In the genomic region with DNA sequence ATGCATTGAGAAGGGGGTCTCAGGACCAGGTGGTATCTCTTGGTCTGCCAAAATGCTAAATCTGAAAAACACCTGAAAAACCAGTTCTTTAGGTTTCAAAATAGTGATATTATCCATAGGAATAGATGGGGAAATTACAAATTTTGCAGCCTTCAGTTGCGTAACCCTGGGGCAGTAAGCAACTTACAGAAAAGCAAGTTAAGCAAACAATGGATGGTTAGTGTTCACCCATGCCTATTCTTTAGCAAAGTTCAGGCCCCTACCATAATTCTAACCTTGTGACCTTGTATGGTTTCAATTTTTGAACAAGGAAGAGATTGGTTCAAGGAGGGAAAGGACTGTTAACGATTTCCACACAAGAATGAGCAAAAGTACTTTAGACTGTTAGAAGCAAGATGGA, we compare ENCODE assay signal across 1 cellular context.
TF ChIP-seq lines count a peak whose summit lies in the region.

No MANE protein-coding gene starts in this region.

TF ChIP-seq in HepG2, 621 proteins besides CTCF, POLR2A, EP300 and RAD21 (continues in another document):
- TF ChIP-seq SOX13 (IDR thresholded peaks at IDR 0.05) (no peak), SOX13 (CRISPR knock-in tag; conservative IDR thresholded peaks at IDR 0.05 in 1 of 2, IDR thresholded peaks at IDR 0.05 in 1 of 2) (peak in 1 of 2 experiments; percentile 70; a peak in 2 of 4 replicates), ZMYM4 (CRISPR knock-in tag; IDR thresholded peaks at IDR 0.05) (peak; percentile 34; the same call in 1 of the 2 replicates), ZNF264 (CRISPR knock-in tag; IDR thresholded peaks at IDR 0.05) (0 out of 2 replicates have a peak, but pooled peaks have one; percentile 57), ZNF331 (CRISPR knock-in tag; IDR thresholded peaks at IDR 0.05) (0 out of 2 replicates have a peak, but pooled peaks have one; percentile 20), POGZ (CRISPR knock-in tag; IDR thresholded peaks at IDR 0.05) (peak; percentile 63), TCF7L2 (IDR thresholded peaks at IDR 0.05; ENCODE audit: low read depth, low read length) (no peak), GABPA (IDR thresholded peaks at IDR 0.05; ENCODE audit: low read depth, low read length) (no peak), GABPA (CRISPR knock-in tag; IDR thresholded peaks at IDR 0.05; ENCODE audit: low read depth) (no peak), EHMT2 (IDR thresholded peaks at IDR 0.05; ENCODE audit: borderline replicate concordance, low read depth, low read length) (0 out of 2 replicates have a peak, but pooled peaks have one; percentile 22), CEBPG (CRISPR knock-in tag; IDR thresholded peaks at IDR 0.05) (peak; percentile 89), ZNF333 (CRISPR knock-in tag; IDR thresholded peaks at IDR 0.05; ENCODE audit: borderline replicate concordance) (no peak), NFKBIZ (CRISPR knock-in tag; IDR thresholded peaks at IDR 0.05) (no peak), CEBPB (IDR thresholded peaks at IDR 0.05; ENCODE audit: borderline replicate concordance, low read depth, low read length) (peak; percentile 95), KLF16 (CRISPR knock-in tag; IDR thresholded peaks at IDR 0.05) (no peak), ZNF567 (CRISPR knock-in tag; IDR thresholded peaks at IDR 0.05; ENCODE audit: borderline replicate concordance) (no peak), MBNL3 (CRISPR knock-in tag; conservative IDR thresholded peaks at IDR 0.05) (no peak), SOX5 (CRISPR knock-in tag; IDR thresholded peaks at IDR 0.05; ENCODE audit: borderline replicate concordance) (peak; percentile 34; the same call in 1 of the 2 replicates), ADNP (CRISPR knock-in tag; IDR thresholded peaks at IDR 0.05) (no peak), HNRNPK (IDR thresholded peaks at IDR 0.05; ENCODE audit: low read depth, low read length, poor library complexity, severe bottlenecking) (no peak), PTBP1 (IDR thresholded peaks at IDR 0.05; ENCODE audit: low read depth, low read length, poor library complexity, severe bottlenecking) (no peak), SOX6 (IDR thresholded peaks at IDR 0.05) (no peak), SOX6 (CRISPR knock-in tag; IDR thresholded peaks at IDR 0.05) (peak; percentile 74), RARA (CRISPR knock-in tag; IDR thresholded peaks at IDR 0.05) (0 out of 2 replicates have a peak, but pooled peaks have one; percentile 45), GATAD2A (CRISPR knock-in tag; IDR thresholded peaks at IDR 0.05) (peak; percentile 39; the same call in 1 of the 2 replicates), SSRP1 (CRISPR knock-in tag; IDR thresholded peaks at IDR 0.05) (no peak), MTA1 (CRISPR knock-in tag; IDR thresholded peaks at IDR 0.05; ENCODE audit: borderline replicate concordance) (no peak), SIN3B (IDR thresholded peaks at IDR 0.05; ENCODE audit: low read length) (no peak)
- TF ChIP-seq, protein P1, sequence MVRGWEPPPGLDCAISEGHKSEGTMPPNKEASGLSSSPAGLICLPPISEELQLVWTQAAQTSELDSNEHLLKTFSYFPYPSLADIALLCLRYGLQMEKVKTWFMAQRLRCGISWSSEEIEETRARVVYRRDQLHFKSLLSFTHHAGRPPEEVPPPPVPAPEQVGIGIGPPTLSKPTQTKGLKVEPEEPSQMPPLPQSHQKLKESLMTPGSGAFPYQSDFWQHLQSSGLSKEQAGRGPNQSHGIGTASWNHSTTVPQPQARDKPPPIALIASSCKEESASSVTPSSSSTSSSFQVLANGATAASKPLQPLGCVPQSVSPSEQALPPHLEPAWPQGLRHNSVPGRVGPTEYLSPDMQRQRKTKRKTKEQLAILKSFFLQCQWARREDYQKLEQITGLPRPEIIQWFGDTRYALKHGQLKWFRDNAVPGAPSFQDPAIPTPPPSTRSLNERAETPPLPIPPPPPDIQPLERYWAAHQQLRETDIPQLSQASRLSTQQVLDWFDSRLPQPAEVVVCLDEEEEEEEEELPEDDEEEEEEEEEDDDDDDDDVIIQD (CRISPR knock-in tag; IDR thresholded peaks at IDR 0.05; ENCODE audit: low read depth), result peak; percentile 43; the same call in 1 of the 2 replicates
- TF ChIP-seq, protein P2, sequence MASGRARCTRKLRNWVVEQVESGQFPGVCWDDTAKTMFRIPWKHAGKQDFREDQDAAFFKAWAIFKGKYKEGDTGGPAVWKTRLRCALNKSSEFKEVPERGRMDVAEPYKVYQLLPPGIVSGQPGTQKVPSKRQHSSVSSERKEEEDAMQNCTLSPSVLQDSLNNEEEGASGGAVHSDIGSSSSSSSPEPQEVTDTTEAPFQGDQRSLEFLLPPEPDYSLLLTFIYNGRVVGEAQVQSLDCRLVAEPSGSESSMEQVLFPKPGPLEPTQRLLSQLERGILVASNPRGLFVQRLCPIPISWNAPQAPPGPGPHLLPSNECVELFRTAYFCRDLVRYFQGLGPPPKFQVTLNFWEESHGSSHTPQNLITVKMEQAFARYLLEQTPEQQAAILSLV (CRISPR knock-in tag; IDR thresholded peaks at IDR 0.05; ENCODE audit: borderline replicate concordance), result no peak
- TF ChIP-seq, protein P3, sequence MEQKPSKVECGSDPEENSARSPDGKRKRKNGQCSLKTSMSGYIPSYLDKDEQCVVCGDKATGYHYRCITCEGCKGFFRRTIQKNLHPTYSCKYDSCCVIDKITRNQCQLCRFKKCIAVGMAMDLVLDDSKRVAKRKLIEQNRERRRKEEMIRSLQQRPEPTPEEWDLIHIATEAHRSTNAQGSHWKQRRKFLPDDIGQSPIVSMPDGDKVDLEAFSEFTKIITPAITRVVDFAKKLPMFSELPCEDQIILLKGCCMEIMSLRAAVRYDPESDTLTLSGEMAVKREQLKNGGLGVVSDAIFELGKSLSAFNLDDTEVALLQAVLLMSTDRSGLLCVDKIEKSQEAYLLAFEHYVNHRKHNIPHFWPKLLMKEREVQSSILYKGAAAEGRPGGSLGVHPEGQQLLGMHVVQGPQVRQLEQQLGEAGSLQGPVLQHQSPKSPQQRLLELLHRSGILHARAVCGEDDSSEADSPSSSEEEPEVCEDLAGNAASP (CRISPR knock-in tag; IDR thresholded peaks at IDR 0.05; ENCODE audit: borderline replicate concordance), result no peak
- TF ChIP-seq, protein P4, sequence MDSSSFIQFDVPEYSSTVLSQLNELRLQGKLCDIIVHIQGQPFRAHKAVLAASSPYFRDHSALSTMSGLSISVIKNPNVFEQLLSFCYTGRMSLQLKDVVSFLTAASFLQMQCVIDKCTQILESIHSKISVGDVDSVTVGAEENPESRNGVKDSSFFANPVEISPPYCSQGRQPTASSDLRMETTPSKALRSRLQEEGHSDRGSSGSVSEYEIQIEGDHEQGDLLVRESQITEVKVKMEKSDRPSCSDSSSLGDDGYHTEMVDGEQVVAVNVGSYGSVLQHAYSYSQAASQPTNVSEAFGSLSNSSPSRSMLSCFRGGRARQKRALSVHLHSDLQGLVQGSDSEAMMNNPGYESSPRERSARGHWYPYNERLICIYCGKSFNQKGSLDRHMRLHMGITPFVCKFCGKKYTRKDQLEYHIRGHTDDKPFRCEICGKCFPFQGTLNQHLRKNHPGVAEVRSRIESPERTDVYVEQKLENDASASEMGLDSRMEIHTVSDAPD (CRISPR knock-in tag; IDR thresholded peaks at IDR 0.05), result 0 out of 2 replicates have a peak, but pooled peaks have one; percentile 27
- TF ChIP-seq, protein P5, sequence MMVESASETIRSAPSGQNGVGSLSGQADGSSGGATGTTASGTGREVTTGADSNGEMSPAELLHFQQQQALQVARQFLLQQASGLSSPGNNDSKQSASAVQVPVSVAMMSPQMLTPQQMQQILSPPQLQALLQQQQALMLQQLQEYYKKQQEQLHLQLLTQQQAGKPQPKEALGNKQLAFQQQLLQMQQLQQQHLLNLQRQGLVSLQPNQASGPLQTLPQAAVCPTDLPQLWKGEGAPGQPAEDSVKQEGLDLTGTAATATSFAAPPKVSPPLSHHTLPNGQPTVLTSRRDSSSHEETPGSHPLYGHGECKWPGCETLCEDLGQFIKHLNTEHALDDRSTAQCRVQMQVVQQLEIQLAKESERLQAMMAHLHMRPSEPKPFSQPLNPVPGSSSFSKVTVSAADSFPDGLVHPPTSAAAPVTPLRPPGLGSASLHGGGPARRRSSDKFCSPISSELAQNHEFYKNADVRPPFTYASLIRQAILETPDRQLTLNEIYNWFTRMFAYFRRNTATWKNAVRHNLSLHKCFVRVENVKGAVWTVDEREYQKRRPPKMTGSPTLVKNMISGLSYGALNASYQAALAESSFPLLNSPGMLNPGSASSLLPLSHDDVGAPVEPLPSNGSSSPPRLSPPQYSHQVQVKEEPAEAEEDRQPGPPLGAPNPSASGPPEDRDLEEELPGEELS (CRISPR knock-in tag; IDR thresholded peaks at IDR 0.05), result 0 out of 2 replicates have a peak, but pooled peaks have one; percentile 45
- TF ChIP-seq, protein P6, sequence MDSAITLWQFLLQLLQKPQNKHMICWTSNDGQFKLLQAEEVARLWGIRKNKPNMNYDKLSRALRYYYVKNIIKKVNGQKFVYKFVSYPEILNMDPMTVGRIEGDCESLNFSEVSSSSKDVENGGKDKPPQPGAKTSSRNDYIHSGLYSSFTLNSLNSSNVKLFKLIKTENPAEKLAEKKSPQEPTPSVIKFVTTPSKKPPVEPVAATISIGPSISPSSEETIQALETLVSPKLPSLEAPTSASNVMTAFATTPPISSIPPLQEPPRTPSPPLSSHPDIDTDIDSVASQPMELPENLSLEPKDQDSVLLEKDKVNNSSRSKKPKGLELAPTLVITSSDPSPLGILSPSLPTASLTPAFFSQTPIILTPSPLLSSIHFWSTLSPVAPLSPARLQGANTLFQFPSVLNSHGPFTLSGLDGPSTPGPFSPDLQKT (CRISPR knock-in tag; IDR thresholded peaks at IDR 0.05; ENCODE audit: borderline replicate concordance), result no peak
- TF ChIP-seq, protein P7, sequence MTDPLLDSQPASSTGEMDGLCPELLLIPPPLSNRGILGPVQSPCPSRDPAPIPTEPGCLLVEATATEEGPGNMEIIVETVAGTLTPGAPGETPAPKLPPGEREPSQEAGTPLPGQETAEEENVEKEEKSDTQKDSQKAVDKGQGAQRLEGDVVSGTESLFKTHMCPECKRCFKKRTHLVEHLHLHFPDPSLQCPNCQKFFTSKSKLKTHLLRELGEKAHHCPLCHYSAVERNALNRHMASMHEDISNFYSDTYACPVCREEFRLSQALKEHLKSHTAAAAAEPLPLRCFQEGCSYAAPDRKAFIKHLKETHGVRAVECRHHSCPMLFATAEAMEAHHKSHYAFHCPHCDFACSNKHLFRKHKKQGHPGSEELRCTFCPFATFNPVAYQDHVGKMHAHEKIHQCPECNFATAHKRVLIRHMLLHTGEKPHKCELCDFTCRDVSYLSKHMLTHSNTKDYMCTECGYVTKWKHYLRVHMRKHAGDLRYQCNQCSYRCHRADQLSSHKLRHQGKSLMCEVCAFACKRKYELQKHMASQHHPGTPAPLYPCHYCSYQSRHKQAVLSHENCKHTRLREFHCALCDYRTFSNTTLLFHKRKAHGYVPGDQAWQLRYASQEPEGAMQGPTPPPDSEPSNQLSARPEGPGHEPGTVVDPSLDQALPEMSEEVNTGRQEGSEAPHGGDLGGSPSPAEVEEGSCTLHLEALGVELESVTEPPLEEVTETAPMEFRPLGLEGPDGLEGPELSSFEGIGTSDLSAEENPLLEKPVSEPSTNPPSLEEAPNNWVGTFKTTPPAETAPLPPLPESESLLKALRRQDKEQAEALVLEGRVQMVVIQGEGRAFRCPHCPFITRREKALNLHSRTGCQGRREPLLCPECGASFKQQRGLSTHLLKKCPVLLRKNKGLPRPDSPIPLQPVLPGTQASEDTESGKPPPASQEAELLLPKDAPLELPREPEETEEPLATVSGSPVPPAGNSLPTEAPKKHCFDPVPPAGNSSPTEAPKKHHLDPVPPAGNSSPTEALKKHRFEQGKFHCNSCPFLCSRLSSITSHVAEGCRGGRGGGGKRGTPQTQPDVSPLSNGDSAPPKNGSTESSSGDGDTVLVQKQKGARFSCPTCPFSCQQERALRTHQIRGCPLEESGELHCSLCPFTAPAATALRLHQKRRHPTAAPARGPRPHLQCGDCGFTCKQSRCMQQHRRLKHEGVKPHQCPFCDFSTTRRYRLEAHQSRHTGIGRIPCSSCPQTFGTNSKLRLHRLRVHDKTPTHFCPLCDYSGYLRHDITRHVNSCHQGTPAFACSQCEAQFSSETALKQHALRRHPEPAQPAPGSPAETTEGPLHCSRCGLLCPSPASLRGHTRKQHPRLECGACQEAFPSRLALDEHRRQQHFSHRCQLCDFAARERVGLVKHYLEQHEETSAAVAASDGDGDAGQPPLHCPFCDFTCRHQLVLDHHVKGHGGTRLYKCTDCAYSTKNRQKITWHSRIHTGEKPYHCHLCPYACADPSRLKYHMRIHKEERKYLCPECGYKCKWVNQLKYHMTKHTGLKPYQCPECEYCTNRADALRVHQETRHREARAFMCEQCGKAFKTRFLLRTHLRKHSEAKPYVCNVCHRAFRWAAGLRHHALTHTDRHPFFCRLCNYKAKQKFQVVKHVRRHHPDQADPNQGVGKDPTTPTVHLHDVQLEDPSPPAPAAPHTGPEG (CRISPR knock-in tag; IDR thresholded peaks at IDR 0.05), result no peak
- TF ChIP-seq, protein P8, sequence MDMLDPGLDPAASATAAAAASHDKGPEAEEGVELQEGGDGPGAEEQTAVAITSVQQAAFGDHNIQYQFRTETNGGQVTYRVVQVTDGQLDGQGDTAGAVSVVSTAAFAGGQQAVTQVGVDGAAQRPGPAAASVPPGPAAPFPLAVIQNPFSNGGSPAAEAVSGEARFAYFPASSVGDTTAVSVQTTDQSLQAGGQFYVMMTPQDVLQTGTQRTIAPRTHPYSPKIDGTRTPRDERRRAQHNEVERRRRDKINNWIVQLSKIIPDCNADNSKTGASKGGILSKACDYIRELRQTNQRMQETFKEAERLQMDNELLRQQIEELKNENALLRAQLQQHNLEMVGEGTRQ (IDR thresholded peaks at IDR 0.05; ENCODE audit: low read depth, low read length), result no peak
- TF ChIP-seq, protein P8 (CRISPR knock-in tag; IDR thresholded peaks at IDR 0.05; ENCODE audit: borderline replicate concordance), result no peak
- TF ChIP-seq, protein P9, sequence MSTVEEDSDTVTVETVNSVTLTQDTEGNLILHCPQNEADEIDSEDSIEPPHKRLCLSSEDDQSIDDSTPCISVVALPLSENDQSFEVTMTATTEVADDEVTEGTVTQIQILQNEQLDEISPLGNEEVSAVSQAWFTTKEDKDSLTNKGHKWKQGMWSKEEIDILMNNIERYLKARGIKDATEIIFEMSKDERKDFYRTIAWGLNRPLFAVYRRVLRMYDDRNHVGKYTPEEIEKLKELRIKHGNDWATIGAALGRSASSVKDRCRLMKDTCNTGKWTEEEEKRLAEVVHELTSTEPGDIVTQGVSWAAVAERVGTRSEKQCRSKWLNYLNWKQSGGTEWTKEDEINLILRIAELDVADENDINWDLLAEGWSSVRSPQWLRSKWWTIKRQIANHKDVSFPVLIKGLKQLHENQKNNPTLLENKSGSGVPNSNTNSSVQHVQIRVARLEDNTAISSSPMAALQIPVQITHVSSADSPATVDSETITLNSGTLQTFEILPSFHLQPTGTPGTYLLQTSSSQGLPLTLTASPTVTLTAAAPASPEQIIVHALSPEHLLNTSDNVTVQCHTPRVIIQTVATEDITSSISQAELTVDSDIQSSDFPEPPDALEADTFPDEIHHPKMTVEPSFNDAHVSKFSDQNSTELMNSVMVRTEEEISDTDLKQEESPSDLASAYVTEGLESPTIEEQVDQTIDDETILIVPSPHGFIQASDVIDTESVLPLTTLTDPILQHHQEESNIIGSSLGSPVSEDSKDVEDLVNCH (CRISPR knock-in tag; IDR thresholded peaks at IDR 0.05), result no peak
